12 cellular contexts compared by ENCODE assay signal in the genomic region with DNA sequence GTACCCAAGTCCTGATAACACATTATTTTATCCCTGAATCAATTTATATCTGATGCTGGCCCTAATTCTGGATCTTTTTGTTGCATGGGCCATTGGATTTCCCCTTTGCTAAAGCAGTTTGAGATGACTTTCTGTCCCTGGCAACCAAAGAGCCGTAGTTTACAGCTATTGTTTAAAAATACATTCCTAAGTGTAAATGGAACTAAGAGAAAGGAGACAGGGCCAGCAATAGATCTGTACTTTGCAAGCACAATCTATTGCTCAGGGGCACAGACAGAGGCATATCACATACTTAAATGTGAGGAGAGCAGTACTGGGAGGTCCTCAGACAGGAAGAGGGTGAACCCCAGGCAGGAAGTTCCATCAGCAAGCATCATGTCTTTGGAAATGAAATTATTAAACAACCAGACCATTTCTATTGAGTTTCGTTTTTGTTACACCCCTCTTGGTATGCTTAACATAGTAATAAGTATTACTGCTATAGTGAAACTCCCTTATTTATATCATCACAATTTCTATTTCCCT.
A peak's percentile ranks its signal among the peaks of the same experiment; 100 is the strongest.
DNase-seq lines count a peak whose midpoint lies in the region; ATAC-seq and TF ChIP-seq lines count a peak whose summit lies in the region.
"Had no signal": no experiment of that assay in that cellular context is flagged by ENCODE, and none has a peak within 500 bp of the region (broad histone marks: within the 10 kb centered on the region; RNA-seq: fewer than 3 reads in every experiment).

No MANE protein-coding gene starts in this region.

- POLR2A ChIA-PET in HEK293T (lab: Yijun Ruan, JAX) = no interaction called here

- peak overlapping the region; percentile 15 for H3K4me3 ChIP-seq in CD4-positive, CD25-positive, alpha-beta regulatory T cell (ENCODE audit: low read depth, low read length)
- H3K4me3 ChIP-seq in SJSA1 = no peak overlapping the region
- H3K4me3 ChIP-seq in right atrium auricular region = no peak overlapping the region
- no peak overlapping the region for H3K4me3 ChIP-seq in rectal smooth muscle tissue (ENCODE audit: low read length)

- ATAC-seq in CD4-positive, CD25-positive, alpha-beta regulatory T cell (ENCODE audit: low read depth in 2 of 2) = no peak
- ATAC-seq: esophagus mucosa had no signal

- H3K27me3 Mint-ChIP-seq in CD4-positive, CD25-positive, alpha-beta regulatory T cell = no peaks in the 10 kb centered on the region

- H3K4me3 Mint-ChIP-seq in CD4-positive, CD25-positive, alpha-beta regulatory T cell = peak overlapping the region in 3 of 4 donors; percentile 13 to 51 (median 22)

- H3K36me3 Mint-ChIP-seq in CD4-positive, CD25-positive, alpha-beta regulatory T cell = peaks cover 4% of the 10 kb centered on the region

- H3K9me3 Mint-ChIP-seq in CD4-positive, CD25-positive, alpha-beta regulatory T cell = no peaks in the 10 kb centered on the region

- no peak for TF ChIP-seq CTCF in right atrium auricular region (IDR thresholded peaks at IDR 0.05)

- H3K36me3 ChIP-seq in CD4-positive, CD25-positive, alpha-beta regulatory T cell (ENCODE audit: control insufficient read depth, insufficient read depth, low read length) = no peaks in the 10 kb centered on the region
- no peaks in the 10 kb centered on the region for H3K36me3 ChIP-seq in SJSA1
- H3K36me3 ChIP-seq in right atrium auricular region = no peaks in the 10 kb centered on the region
- H3K36me3 ChIP-seq in rectal smooth muscle tissue (ENCODE audit: control insufficient read depth, insufficient read depth, low read length) = no peaks in the 10 kb centered on the region

- peaks cover 28 to 55% (median 30%) of the 10 kb centered on the region in 4 donors for H3K4me1 Mint-ChIP-seq in CD4-positive, CD25-positive, alpha-beta regulatory T cell

- no peak overlapping the region for H3K9ac ChIP-seq in rectal smooth muscle tissue (ENCODE audit: low read length)

- CTCF ChIA-PET in HEK293T (lab: Yijun Ruan, JAX) = interaction anchor here (1.4 kb wide), 1 partner anchor 56 kb away, joined by 3 read pairs; no protein-coding TSS in a partner anchor

- peak overlapping the region; percentile 8 for H3K27ac ChIP-seq in CD4-positive, CD25-positive, alpha-beta regulatory T cell (ENCODE audit: insufficient read depth, low read length, poor library complexity, severe bottlenecking)
- H3K27ac ChIP-seq in SJSA1 (peak overlapping the region; percentile 58), right atrium auricular region (peak overlapping the region; percentile 52 to 80), rectal smooth muscle tissue (ENCODE audit: low read depth, low read length) (peak overlapping the region; percentile 40)

- peaks cover 26% of the 10 kb centered on the region for H3K4me1 ChIP-seq in CD4-positive, CD25-positive, alpha-beta regulatory T cell (ENCODE audit: control insufficient read depth, insufficient read depth, low read length, poor library complexity, severe bottlenecking)
- H3K4me1 ChIP-seq in SJSA1 (replicated peaks) = peaks cover 16% of the 10 kb centered on the region
- H3K4me1 ChIP-seq in right atrium auricular region = peaks cover 3 to 69% of the 10 kb centered on the region in 2 donors
- peaks cover 50% of the 10 kb centered on the region for H3K4me1 ChIP-seq in rectal smooth muscle tissue (ENCODE audit: control insufficient read depth, insufficient read depth, low read length)

- peak overlapping the region; percentile 77 to 89 (median 80) for H3K27ac Mint-ChIP-seq in CD4-positive, CD25-positive, alpha-beta regulatory T cell

- H3K27me3 ChIP-seq in CD4-positive, CD25-positive, alpha-beta regulatory T cell (ENCODE audit: control insufficient read depth, insufficient read depth, low read length) = no peaks in the 10 kb centered on the region
- H3K27me3 ChIP-seq in SJSA1 (replicated peaks) = no peaks in the 10 kb centered on the region
- no peaks in the 10 kb centered on the region for H3K27me3 ChIP-seq in right atrium auricular region
- H3K27me3 ChIP-seq in rectal smooth muscle tissue (ENCODE audit: control insufficient read depth, insufficient read depth, low read length) = no peaks in the 10 kb centered on the region

- peak in 1 of 3 donors; percentile 55 for DNase-seq in CD4-positive, CD25-positive, alpha-beta regulatory T cell
- DNase-seq in SJSA1 (ENCODE audit: low read depth in 1 of 2, low spot score in 2 of 2) (peak in 1 of 2 experiments; percentile 51), right atrium auricular region (ENCODE audit: low spot score) (no peak), HEK293T (ENCODE audit: extremely low spot score) (no peak), NCI-H1417 treated with DMSO at 0.1 percent for 48 hours (lab: John Stamatoyannopoulos, UW) (no peak), inferior parietal cortex (ENCODE audit: extremely low spot score) (no peak), NCI-H82 (lab: John Stamatoyannopoulos, UW) (no peak)
- DNase-seq: kidney, MM.1S, NCI-H226 had no signal

- no peaks in the 10 kb centered on the region for H3K9me3 ChIP-seq in CD4-positive, CD25-positive, alpha-beta regulatory T cell (ENCODE audit: control insufficient read depth in 2 of 2, low read length in 2 of 2)
- H3K9me3 ChIP-seq in SJSA1 (replicated peaks) = no peaks in the 10 kb centered on the region
- H3K9me3 ChIP-seq in right atrium auricular region = no peaks in the 10 kb centered on the region

TF ChIP-seq in HEK293T, 16 proteins besides CTCF, POLR2A, EP300 and RAD21:
- no peak for TF ChIP-seq L3MBTL2 (conservative IDR thresholded peaks at IDR 0.05)
- TF ChIP-seq NFRKB (IDR thresholded peaks at IDR 0.05) = no peak
- TF ChIP-seq BHLHE40 (IDR thresholded peaks at IDR 0.05; ENCODE audit: borderline replicate concordance) = no peak
- TF ChIP-seq HDGF (IDR thresholded peaks at IDR 0.05; ENCODE audit: borderline replicate concordance) = no peak
- no peak for TF ChIP-seq ELF4 (IDR thresholded peaks at IDR 0.05)
- no peak for TF ChIP-seq LEF1 (IDR thresholded peaks at IDR 0.05; ENCODE audit: borderline replicate concordance)
- TF ChIP-seq FOXM1 (IDR thresholded peaks at IDR 0.05; ENCODE audit: borderline replicate concordance) = no peak
- TF ChIP-seq TARDBP (IDR thresholded peaks at IDR 0.05) = no peak
- TF ChIP-seq ZNF384 (IDR thresholded peaks at IDR 0.05) = no peak
- TF ChIP-seq ARNT (IDR thresholded peaks at IDR 0.05) = no peak
- TF ChIP-seq SUZ12 (IDR thresholded peaks at IDR 0.05) = no peak

Comparison
In these comparisons a context has a peak if more than half of its experiments do, and no peak if none do; other contexts are left out.
1. H3K27ac ChIP-seq: peak in every context shown above with its lines; median percentile 66 in right atrium auricular region; 58 in SJSA1; 40 in rectal smooth muscle tissue; 8 in CD4-positive, CD25-positive, alpha-beta regulatory T cell.